8 cellular contexts compared by ENCODE assay signal in genomic region chr9:77456829-77457437, GRCh38.
DNase-seq lines count a peak whose midpoint lies in the region; ATAC-seq, FAIRE-seq and TF ChIP-seq lines count a peak whose summit lies in the region.

No MANE protein-coding gene starts in this region.

- no peaks in the 10 kb centered on the region for H3K9me3 ChIP-seq in neutrophil
- no peaks in the 10 kb centered on the region for H3K9me3 ChIP-seq in testis

- H3K27ac ChIP-seq in neutrophil (no peak overlapping the region), testis (no peak overlapping the region)

- TF ChIP-seq POLR2A in testis (IDR thresholded peaks at IDR 0.05), result no peak

- no peaks in the 10 kb centered on the region for H3K9me3 Mint-ChIP-seq in activated T-cell treated with anti-CD3 and anti-CD28 coated beads, Interleukin-2, amount 50 U/mL, for 72 hours

- H3K4me1 ChIP-seq in neutrophil (ENCODE audit: control insufficient read depth in 1 of 2, insufficient read depth in 1 of 2, low read depth in 1 of 2, low read length in 1 of 2), result peaks cover 16 to 22% of the 10 kb centered on the region in 2 experiments
- peaks cover 4% of the 10 kb centered on the region for H3K4me1 ChIP-seq in testis

- no peaks in the 10 kb centered on the region for H3K36me3 Mint-ChIP-seq in activated T-cell treated with anti-CD3 and anti-CD28 coated beads, Interleukin-2, amount 50 U/mL, for 72 hours (ENCODE audit: insufficient read depth in 2 of 2)

- no peak overlapping the region for H3K4me3 Mint-ChIP-seq in activated T-cell treated with anti-CD3 and anti-CD28 coated beads, Interleukin-2, amount 50 U/mL, for 72 hours

- WGBS in testis, 2 donors, result 28 to 31% methylated on average over 10 of the region's 10 CpGs

- peak; percentile 84 for FAIRE-seq in RCC 7860 (lab: Jason Lieb, UNC)

- H3K27me3 Mint-ChIP-seq in activated T-cell treated with anti-CD3 and anti-CD28 coated beads, Interleukin-2, amount 50 U/mL, for 72 hours (ENCODE audit: low read depth), result no peaks in the 10 kb centered on the region

- H3K27ac Mint-ChIP-seq in activated T-cell treated with anti-CD3 and anti-CD28 coated beads, Interleukin-2, amount 50 U/mL, for 72 hours, result no peak overlapping the region

- H3K4me1 Mint-ChIP-seq in activated T-cell treated with anti-CD3 and anti-CD28 coated beads, Interleukin-2, amount 50 U/mL, for 72 hours (ENCODE audit: low read depth), result peaks cover 28% of the 10 kb centered on the region

- ATAC-seq in GM21529 (IDR thresholded peaks at IDR 0.05; ENCODE audit: unreplicated experiment), result peak; percentile 83
- peak; percentile 85 to 89 for ATAC-seq in activated T-cell treated with anti-CD3 and anti-CD28 coated beads, Interleukin-2, amount 50 U/mL, for 72 hours (replicated peaks in 1 of 2)

- H3K27me3 ChIP-seq in neutrophil, result no peaks in the 10 kb centered on the region
- H3K27me3 ChIP-seq in testis, result no peaks in the 10 kb centered on the region

- H3K4me3 ChIP-seq in fibroblast of pulmonary artery (replicated peaks; ENCODE audit: low read depth, low read length), result no peak overlapping the region
- no peak overlapping the region for H3K4me3 ChIP-seq in neutrophil (ENCODE audit: low read depth in 1 of 2, low read length in 1 of 2)
- no peak overlapping the region for H3K4me3 ChIP-seq in testis

- TF ChIP-seq CTCF in fibroblast of pulmonary artery (IDR thresholded peaks at IDR 0.05; ENCODE audit: low read length, missing control alignments) (peak; percentile 94), neutrophil (IDR thresholded peaks at IDR 0.05) (peak; percentile 88), testis (IDR thresholded peaks at IDR 0.05) (peak; percentile 42 to 94 (median 86))

- no peaks in the 10 kb centered on the region for H3K36me3 ChIP-seq in neutrophil
- H3K36me3 ChIP-seq in testis (ENCODE audit: low read depth, missing control alignments), result no peaks in the 10 kb centered on the region

- DNase-seq in Daoy (ENCODE audit: low read depth) (peak; percentile 91), HuH-7.5 (ENCODE audit: low spot score) (peak; percentile 65), RCC 7860 (ENCODE audit: low spot score) (peak; percentile 70), fibroblast of pulmonary artery (ENCODE audit: low read depth) (peak; percentile 93), testis (peak; percentile 91)
- peak; percentile 83 to 84 for DNase-seq in activated T-cell treated with anti-CD3 and anti-CD28 coated beads, Interleukin-2, amount 50 U/mL, for 72 hours

- intact Hi-C loops in testis (cut with DNase I; ENCODE audit: low total_unique reads), result loop anchor here (10.0 kb wide), 1 partner anchor 288 kb away; no protein-coding TSS in a partner anchor
